In the genomic region with DNA sequence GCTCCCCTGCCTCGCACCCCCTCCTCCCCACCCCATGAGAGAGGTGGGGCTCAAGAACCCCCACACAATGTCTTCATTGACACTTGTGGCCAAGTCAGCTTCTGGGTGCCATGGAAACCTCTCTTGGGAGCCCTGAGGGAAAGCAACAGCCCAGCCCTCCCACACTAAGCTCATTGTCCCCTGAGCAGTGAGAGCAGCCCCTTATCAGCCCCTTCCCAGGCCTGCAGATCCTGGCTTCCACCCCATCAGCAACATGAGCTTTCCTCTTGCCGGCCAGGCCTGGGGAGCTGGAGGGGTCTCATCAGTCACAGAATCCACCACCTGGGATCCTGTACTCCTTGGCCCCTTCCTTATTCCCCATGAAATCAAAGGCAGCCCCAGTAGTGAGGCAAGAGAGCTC, we compare ENCODE assay signal across 12 cellular contexts.
DNase-seq lines count a peak whose midpoint lies in the region; ATAC-seq, FAIRE-seq and TF ChIP-seq lines count a peak whose summit lies in the region.
"Had no signal": no experiment of that assay in that cellular context is flagged by ENCODE, and none has a peak within 500 bp of the region (broad histone marks: within the 10 kb centered on the region; RNA-seq: fewer than 3 reads in every experiment).

No MANE protein-coding gene starts in this region.

- no peaks in the 10 kb centered on the region for H3K27me3 ChIP-seq in BLaER1 treated with 17β-estradiol and CSF1 and Interleukin-3, amounts not matched to agents 10 nM and 100 nM
- H3K27me3 ChIP-seq in Peyer's patch: no peaks in the 10 kb centered on the region
- no peaks in the 10 kb centered on the region for H3K27me3 ChIP-seq in neural progenitor cell

- no peaks in the 10 kb centered on the region for H3K79me2 ChIP-seq in neural progenitor cell (ENCODE audit: low read depth)

- H4K20me1 ChIP-seq in BLaER1 treated with 17β-estradiol and CSF1 and Interleukin-3, amounts not matched to agents 10 nM and 100 nM: no peaks in the 10 kb centered on the region
- no peaks in the 10 kb centered on the region for H4K20me1 ChIP-seq in neural progenitor cell (ENCODE audit: low read depth)

- TF ChIP-seq CTCF in Peyer's patch (IDR thresholded peaks at IDR 0.05) (no peak), fibroblast of pulmonary artery (IDR thresholded peaks at IDR 0.05; ENCODE audit: low read length, missing control alignments) (no peak), neural progenitor cell (IDR thresholded peaks at IDR 0.05) (no peak)

- H2AFZ ChIP-seq in neural progenitor cell (replicated peaks): peak overlapping the region; percentile 80

- peaks cover 2% of the 10 kb centered on the region for H3K27me3 Mint-ChIP-seq in neural progenitor cell (ENCODE audit: insufficient read depth, low read depth)

- peak overlapping the region; percentile 47 to 95 (median 66) for H3K4me2 ChIP-seq in BLaER1 treated with 17β-estradiol and CSF1 and Interleukin-3, amounts not matched to agents 10 nM and 100 nM
- no peak overlapping the region for H3K4me2 ChIP-seq in neural progenitor cell

- DNase-seq in Peyer's patch: peak in 1 of 3 donors; percentile 38
- DNase-seq in fibroblast of pulmonary artery (ENCODE audit: low read depth): peak; percentile 56
- DNase-seq in neural progenitor cell (ENCODE audit: low spot score): peak; percentile 38
- DNase-seq in frontal cortex (ENCODE audit: low spot score in 2 of 2): no peak
- no peak for DNase-seq in NCI-H1417 treated with DMSO at 0.1 percent for 48 hours (lab: John Stamatoyannopoulos, UW)
- no peak for DNase-seq in DMS153 (lab: John Stamatoyannopoulos, UW)
- DNase-seq: activated CD4-positive, alpha-beta T cell treated with anti-CD3 and anti-CD28 coated beads, Interleukin-2, amount 50 U/mL, for 4 hours; dermis blood vessel endothelial cell; stimulated activated CD4-positive, alpha-beta T cell treated with anti-CD3 and anti-CD28 coated beads, Interleukin-2, amount 100 ng/mL, for 24 hours had no signal

- H3K4me1 Mint-ChIP-seq in neural progenitor cell: peaks cover 27% of the 10 kb centered on the region

- H3K27ac ChIP-seq in BLaER1 treated with 17β-estradiol and CSF1 and Interleukin-3, amounts not matched to agents 10 nM and 100 nM: peak overlapping the region in 6 of 11 experiments; percentile 4 to 85 (median 45); a peak in 8 of 22 replicates
- H3K27ac ChIP-seq in Peyer's patch: peak overlapping the region in 3 of 4 donors; percentile 14 to 35 (median 19)
- H3K27ac ChIP-seq in neural progenitor cell: no peak overlapping the region

- no peaks in the 10 kb centered on the region for H3F3A ChIP-seq in neural progenitor cell (ENCODE audit: low read depth)

- no peak overlapping the region; a peak in 1 of 20 replicates for H3K4me3 ChIP-seq in BLaER1 treated with 17β-estradiol and CSF1 and Interleukin-3, amounts not matched to agents 10 nM and 100 nM
- H3K4me3 ChIP-seq in Peyer's patch: no peak overlapping the region
- no peak overlapping the region for H3K4me3 ChIP-seq in fibroblast of pulmonary artery (replicated peaks; ENCODE audit: low read depth, low read length)
- no peak overlapping the region for H3K4me3 ChIP-seq in neural progenitor cell

- peaks cover 0 to 9% (median 0%) of the 10 kb centered on the region in 11 experiments; a peak in 6 of 22 replicates for H3K9me3 ChIP-seq in BLaER1 treated with 17β-estradiol and CSF1 and Interleukin-3, amounts not matched to agents 10 nM and 100 nM (replicated peaks in 1 of 11)
- H3K9me3 ChIP-seq in Peyer's patch (no peaks in the 10 kb centered on the region), neural progenitor cell (ENCODE audit: low read depth) (no peaks in the 10 kb centered on the region)

- H3K36me3 Mint-ChIP-seq in neural progenitor cell: no peaks in the 10 kb centered on the region
- H3K36me3 Mint-ChIP-seq: CD8-positive, alpha-beta T cell had no signal

- no peak for ATAC-seq in GM19035 (IDR thresholded peaks at IDR 0.05; ENCODE audit: unreplicated experiment)
- ATAC-seq: CD8-positive, alpha-beta T cell had no signal

- no peak for FAIRE-seq in frontal cortex (lab: Jason Lieb, UNC)

- no peaks in the 10 kb centered on the region for H3K36me3 ChIP-seq in BLaER1 treated with 17β-estradiol and CSF1 and Interleukin-3, amounts not matched to agents 10 nM and 100 nM
- no peaks in the 10 kb centered on the region for H3K36me3 ChIP-seq in Peyer's patch
- H3K36me3 ChIP-seq in neural progenitor cell: no peaks in the 10 kb centered on the region

- peaks cover 2% of the 10 kb centered on the region for H3K9me3 Mint-ChIP-seq in neural progenitor cell

- TF ChIP-seq POLR2A in Peyer's patch (IDR thresholded peaks at IDR 0.05): no peak

- H3K4me1 ChIP-seq in BLaER1 treated with 17β-estradiol and CSF1 and Interleukin-3, amounts not matched to agents 10 nM and 100 nM: peaks cover 58 to 100% (median 75%) of the 10 kb centered on the region in 10 experiments
- peaks cover 0 to 36% (median 23%) of the 10 kb centered on the region in 4 donors for H3K4me1 ChIP-seq in Peyer's patch
- peaks cover 10% of the 10 kb centered on the region for H3K4me1 ChIP-seq in neural progenitor cell

- peak overlapping the region in 1 of 11 experiments; percentile 19; a peak in 1 of 22 replicates for H3K9ac ChIP-seq in BLaER1 treated with 17β-estradiol and CSF1 and Interleukin-3, amounts not matched to agents 10 nM and 100 nM
- H3K9ac ChIP-seq in neural progenitor cell: no peak overlapping the region

- H3K4me3 Mint-ChIP-seq in neural progenitor cell: no peak overlapping the region
- H3K4me3 Mint-ChIP-seq: CD8-positive, alpha-beta T cell had no signal

- H3K27ac Mint-ChIP-seq in neural progenitor cell: peak overlapping the region; percentile 97
- H3K27ac Mint-ChIP-seq: CD8-positive, alpha-beta T cell had no signal

Comparison
In these comparisons a context has a peak if more than half of its experiments do, and no peak if none do; other contexts are left out.
1. DNase-seq: peak in fibroblast of pulmonary artery (single experiment) and neural progenitor cell (single experiment); none in frontal cortex (0 of 2), NCI-H1417 treated with DMSO at 0.1 percent for 48 hours (single experiment) and DMS153 (single experiment).